In the genomic region with DNA sequence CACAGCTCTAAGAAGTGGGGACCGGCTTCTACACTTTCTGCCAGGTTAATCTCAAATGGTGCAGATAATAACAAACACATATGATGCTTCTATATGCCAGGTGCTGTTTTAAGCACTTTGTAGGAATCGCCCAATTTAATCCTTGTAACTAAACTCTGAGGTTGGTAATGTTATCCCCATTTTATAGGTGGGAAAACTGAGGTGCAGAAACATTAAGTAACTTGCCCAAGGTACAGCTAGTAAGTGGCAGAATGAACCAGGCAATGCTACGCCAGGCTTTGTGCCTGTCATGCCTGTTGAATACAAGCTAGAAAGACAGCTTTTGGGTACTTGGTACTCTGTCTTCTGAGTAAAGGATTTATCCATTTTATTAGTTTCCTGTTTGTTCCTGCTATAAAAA, we compare ENCODE assay signal across 21 cellular contexts.
"Had no signal": no experiment of that assay in that cellular context is flagged by ENCODE, and none has a peak within 500 bp of the region (broad histone marks: within the 10 kb centered on the region; RNA-seq: fewer than 3 reads in every experiment).

No MANE protein-coding gene starts in this region.

- H3K27ac ChIP-seq: brain microvascular endothelial cell, stomach, suprapubic skin, uterus had no signal

- H3K27me3 Mint-ChIP-seq: stimulated activated memory B cell treated with anti-CD40 and anti-IgM and Interleukin-4, amounts not matched to agents 10 μg/mL and 1 μg/mL and 100 μg/mL, for 72 hours had no signal

- H3K36me3 ChIP-seq: brain microvascular endothelial cell, stomach, suprapubic skin, uterus had no signal

- H3K27ac Mint-ChIP-seq: stimulated activated memory B cell treated with anti-CD40 and anti-IgM and Interleukin-4, amounts not matched to agents 10 μg/mL and 1 μg/mL and 100 μg/mL, for 72 hours; T-helper 2 cell treated with Interferon-gamma antibody and Interleukin-4, amounts not matched to agents 5 μg/mL and 100 μg/mL, for 36 hours had no signal

- DNase-seq: activated T-cell treated with anti-CD3 and anti-CD28 coated beads, Interleukin-2, amount 50 U/mL, for 1 hour; aorta; brain microvascular endothelial cell; caudate nucleus; dermis blood vessel endothelial cell; effector memory CD4-positive, alpha-beta T cell; foreskin melanocyte; kidney glomerular epithelial cell; occipital lobe; stimulated activated CD4-positive, alpha-beta T cell treated with anti-CD3 and anti-CD28 coated beads, Interleukin-15, amount 100 ng/mL, for 24 hours; stomach; trophoblast cell; uterus had no signal

- H3K4me1 ChIP-seq: suprapubic skin, uterus had no signal

- H3K4me3 Mint-ChIP-seq: stimulated activated memory B cell treated with anti-CD40 and anti-IgM and Interleukin-4, amounts not matched to agents 10 μg/mL and 1 μg/mL and 100 μg/mL, for 72 hours; T-helper 2 cell treated with Interferon-gamma antibody and Interleukin-4, amounts not matched to agents 5 μg/mL and 100 μg/mL, for 36 hours had no signal

- FAIRE-seq: endothelial cell of umbilical vein had no signal

- H3K9me3 Mint-ChIP-seq: activated naive CD4-positive, alpha-beta T cell treated with anti-CD3 and anti-CD28 coated beads, Interleukin-2, amount 50 U/mL, for 72 hours; stimulated activated memory B cell treated with anti-CD40 and anti-IgM and Interleukin-4, amounts not matched to agents 10 μg/mL and 1 μg/mL and 100 μg/mL, for 72 hours; T-helper 2 cell treated with Interferon-gamma antibody and Interleukin-4, amounts not matched to agents 5 μg/mL and 100 μg/mL, for 36 hours had no signal

- H3K4me1 Mint-ChIP-seq: stimulated activated memory B cell treated with anti-CD40 and anti-IgM and Interleukin-4, amounts not matched to agents 10 μg/mL and 1 μg/mL and 100 μg/mL, for 72 hours had no signal

- H3K36me3 Mint-ChIP-seq: stimulated activated memory B cell treated with anti-CD40 and anti-IgM and Interleukin-4, amounts not matched to agents 10 μg/mL and 1 μg/mL and 100 μg/mL, for 72 hours had no signal

- H3K27me3 ChIP-seq: brain microvascular endothelial cell, stomach, suprapubic skin, uterus had no signal

- H3K9me3 ChIP-seq: stomach, suprapubic skin, uterus had no signal

- ATAC-seq: activated naive CD4-positive, alpha-beta T cell treated with anti-CD3 and anti-CD28 coated beads, Interleukin-2, amount 50 U/mL, for 72 hours; esophagus mucosa; sciatic nerve; stimulated activated memory B cell treated with anti-CD40 and anti-IgM and Interleukin-4, amounts not matched to agents 10 μg/mL and 1 μg/mL and 100 μg/mL, for 72 hours had no signal

- H3K4me3 ChIP-seq: smooth muscle cell, stomach, suprapubic skin, uterus had no signal
